In the genomic region with DNA sequence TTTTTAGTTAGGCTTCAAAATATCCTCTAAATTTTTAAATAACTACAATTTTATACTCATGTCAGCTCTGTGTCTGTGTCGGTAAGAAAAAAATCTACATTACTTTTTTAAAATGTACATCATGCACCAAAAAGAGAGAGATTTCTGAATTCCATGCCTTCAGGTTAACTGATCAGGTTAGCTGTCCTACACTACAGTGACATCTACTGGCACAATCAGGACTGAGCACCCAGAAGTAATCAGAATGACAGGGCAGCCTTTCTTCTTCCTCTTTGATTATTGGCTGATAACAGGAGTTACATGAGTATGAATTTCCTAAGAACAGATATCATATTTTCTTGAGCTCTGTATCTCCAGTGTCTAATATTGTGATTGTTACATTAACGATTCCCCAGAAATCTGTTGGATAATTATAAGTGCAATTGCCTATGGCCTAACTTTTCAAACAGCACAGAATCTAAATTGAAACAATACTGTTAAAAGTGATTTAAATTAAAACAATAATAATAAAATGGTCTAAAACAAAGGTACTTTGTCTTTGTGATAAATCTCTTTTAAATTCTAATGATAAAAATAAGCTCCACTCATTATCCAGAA, we compare ENCODE assay signal across 8 cellular contexts. TPM values are rescaled to one million over a fixed set of nuclear protein-coding genes. Genes with fewer than 3 reads are reported as not detected.
DNase-seq lines count a peak whose midpoint lies in the region; ATAC-seq, FAIRE-seq and TF ChIP-seq lines count a peak whose summit lies in the region.

No MANE protein-coding gene starts in this region.

- no peak overlapping the region for H3K27ac ChIP-seq in CD4-positive, CD25-positive, alpha-beta regulatory T cell (ENCODE audit: insufficient read depth, low read length, poor library complexity, severe bottlenecking)
- H3K27ac ChIP-seq in PC-3 (ENCODE audit: low read length), result no peak overlapping the region
- H3K27ac ChIP-seq in parathyroid adenoma, result no peak overlapping the region

- H3K36me3 Mint-ChIP-seq in CD4-positive, CD25-positive, alpha-beta regulatory T cell, result no peaks in the 10 kb centered on the region
- no peaks in the 10 kb centered on the region for H3K36me3 Mint-ChIP-seq in activated T-helper 17 cell treated with anti-CD3 and anti-CD28 coated beads, Interleukin-2, amount 50 U/mL, for 72 hours (ENCODE audit: low read depth)

- H3K79me2 ChIP-seq in PC-3 (ENCODE audit: low read length) (no peaks in the 10 kb centered on the region), parathyroid adenoma (no peaks in the 10 kb centered on the region)

- no peaks in the 10 kb centered on the region for H3K9me2 ChIP-seq in PC-3 (replicated peaks; ENCODE audit: low read length)

- peaks cover 7% of the 10 kb centered on the region for H3K27me3 ChIP-seq in CD4-positive, CD25-positive, alpha-beta regulatory T cell (ENCODE audit: control insufficient read depth, insufficient read depth, low read length)
- H3K27me3 ChIP-seq in PC-3 (ENCODE audit: low read length), result no peaks in the 10 kb centered on the region
- H3K27me3 ChIP-seq in parathyroid adenoma (ENCODE audit: control insufficient read depth, insufficient read depth, low read length), result no peaks in the 10 kb centered on the region

- no peak overlapping the region for H3K4me3 ChIP-seq in CD4-positive, CD25-positive, alpha-beta regulatory T cell (ENCODE audit: low read depth, low read length)
- H3K4me3 ChIP-seq in PC-3 (ENCODE audit: low read length) (no peak overlapping the region), parathyroid adenoma (ENCODE audit: low read depth, low read length) (no peak overlapping the region)

- H2AFZ ChIP-seq in PC-3 (ENCODE audit: low read length), result no peak overlapping the region
- no peak overlapping the region for H2AFZ ChIP-seq in parathyroid adenoma

- POLR2A ChIA-PET in PC-3 (lab: Charles Lee; ENCODE audit: unreplicated experiment), result interaction anchor here (0.7 kb wide), 1 partner anchor 40 kb away, joined by 3 read pairs; no protein-coding TSS in a partner anchor

- peak; percentile 95 for TF ChIP-seq CTCF in PC-3 (conservative IDR thresholded peaks at IDR 0.05; ENCODE audit: low read depth, low read length)
- TF ChIP-seq CTCF in parathyroid adenoma (IDR thresholded peaks at IDR 0.05), result peak; percentile 91

- no peaks in the 10 kb centered on the region for H3F3A ChIP-seq in PC-3 (ENCODE audit: low read length, unreplicated experiment)

- H3K4me1 ChIP-seq in CD4-positive, CD25-positive, alpha-beta regulatory T cell (ENCODE audit: control insufficient read depth, insufficient read depth, low read length, poor library complexity, severe bottlenecking), result no peaks in the 10 kb centered on the region
- H3K4me1 ChIP-seq in PC-3 (ENCODE audit: insufficient read depth, low read length), result no peaks in the 10 kb centered on the region
- H3K4me1 ChIP-seq in parathyroid adenoma, result no peaks in the 10 kb centered on the region

- no peak overlapping the region for H3K27ac Mint-ChIP-seq in CD4-positive, CD25-positive, alpha-beta regulatory T cell
- H3K27ac Mint-ChIP-seq in activated T-helper 17 cell treated with anti-CD3 and anti-CD28 coated beads, Interleukin-2, amount 50 U/mL, for 72 hours, result no peak overlapping the region

- no peaks in the 10 kb centered on the region for H3K9me3 ChIP-seq in CD4-positive, CD25-positive, alpha-beta regulatory T cell (ENCODE audit: control insufficient read depth in 2 of 2, low read length in 2 of 2)
- H3K9me3 ChIP-seq in PC-3 (ENCODE audit: low read length) (no peaks in the 10 kb centered on the region), parathyroid adenoma (ENCODE audit: control insufficient read depth, low read length) (no peaks in the 10 kb centered on the region)

- ATAC-seq in CD4-positive, CD25-positive, alpha-beta regulatory T cell (ENCODE audit: low read depth in 2 of 2), result peak; percentile 93 to 95
- peak; percentile 78 for ATAC-seq in GM19372 (IDR thresholded peaks at IDR 0.05; ENCODE audit: low read depth, unreplicated experiment)
- ATAC-seq in PC-3, result peak; percentile 93
- ATAC-seq in activated T-helper 17 cell treated with anti-CD3 and anti-CD28 coated beads, Interleukin-2, amount 50 U/mL, for 72 hours (replicated peaks), result peak; percentile 89
- ATAC-seq in HG02623 (IDR thresholded peaks at IDR 0.05; ENCODE audit: unreplicated experiment), result no peak

- H3K4me2 ChIP-seq in PC-3 (ENCODE audit: low read length) (no peak overlapping the region), parathyroid adenoma (ENCODE audit: low read length) (no peak overlapping the region)

- BruUV-seq in PC-3 (replicated peaks; lab: Mats Ljungman, UMichigan), result no TSS peak

- H3K4me1 Mint-ChIP-seq in CD4-positive, CD25-positive, alpha-beta regulatory T cell, result no peaks in the 10 kb centered on the region
- H3K4me1 Mint-ChIP-seq in activated T-helper 17 cell treated with anti-CD3 and anti-CD28 coated beads, Interleukin-2, amount 50 U/mL, for 72 hours, result peaks cover 6% of the 10 kb centered on the region

- no peaks in the 10 kb centered on the region for H3K36me3 ChIP-seq in CD4-positive, CD25-positive, alpha-beta regulatory T cell (ENCODE audit: control insufficient read depth, insufficient read depth, low read length)
- H3K36me3 ChIP-seq in PC-3 (ENCODE audit: low read depth, low read length), result no peaks in the 10 kb centered on the region
- no peaks in the 10 kb centered on the region for H3K36me3 ChIP-seq in parathyroid adenoma (ENCODE audit: control insufficient read depth, insufficient read depth, low read length)

- H3K9ac ChIP-seq in PC-3 (ENCODE audit: low read length) (no peak overlapping the region), parathyroid adenoma (no peak overlapping the region)

- no peak overlapping the region for H3K4me3 Mint-ChIP-seq in CD4-positive, CD25-positive, alpha-beta regulatory T cell
- H3K4me3 Mint-ChIP-seq in activated T-helper 17 cell treated with anti-CD3 and anti-CD28 coated beads, Interleukin-2, amount 50 U/mL, for 72 hours, result no peak overlapping the region

- H4K20me1 ChIP-seq in PC-3 (ENCODE audit: low read length), result no peaks in the 10 kb centered on the region

- no peaks in the 10 kb centered on the region for H3K9me3 Mint-ChIP-seq in CD4-positive, CD25-positive, alpha-beta regulatory T cell
- H3K9me3 Mint-ChIP-seq in activated T-helper 17 cell treated with anti-CD3 and anti-CD28 coated beads, Interleukin-2, amount 50 U/mL, for 72 hours, result no peaks in the 10 kb centered on the region

- CTCF ChIA-PET in PC-3 (lab: Charles Lee), result interaction anchor here (0.6 to 0.8 kb wide), 2 partner anchors 75 to 329 kb away, joined by 3 to 5 read pairs; a partner anchor contains a TSS

- H3K27me3 Mint-ChIP-seq in CD4-positive, CD25-positive, alpha-beta regulatory T cell, result peaks cover 14% of the 10 kb centered on the region
- H3K27me3 Mint-ChIP-seq in activated T-helper 17 cell treated with anti-CD3 and anti-CD28 coated beads, Interleukin-2, amount 50 U/mL, for 72 hours, result no peaks in the 10 kb centered on the region

- intact Hi-C loops in PC-3 (cut with micrococcal nuclease), result loop anchor here (1.0 to 5.0 kb wide), 9 partner anchors 41 to 533 kb away; a partner anchor contains a TSS

- DNase-seq in CD4-positive, CD25-positive, alpha-beta regulatory T cell, result peak; percentile 35 to 83 (median 71)
- peak; percentile 34 for DNase-seq in HuH-7.5 (ENCODE audit: low spot score)
- DNase-seq in PC-3, result peak; percentile 81
- DNase-seq in frontal cortex (ENCODE audit: low spot score in 2 of 2), result peak; percentile 44 to 49

- peak; percentile 89 for FAIRE-seq in frontal cortex (lab: Jason Lieb, UNC)

RNA-seq across cellular contexts. Expression of a gene that starts 41.8 kb away (rescaled TPM):
- 38.6 TPM for total RNA-seq in CD4-positive, CD25-positive, alpha-beta regulatory T cell
- 10 to 100 TPM; 12.8 to 19.7 (median 15.5) TPM for polyA plus RNA-seq in CD4-positive, CD25-positive, alpha-beta regulatory T cell
- total RNA-seq in PC-3 (2014; rRNA removed) (15.0 and 15.5 TPM in 2 replicates), frontal cortex (86.4 TPM)
- 10 to 100 TPM; 20.2 to 41.1 TPM for total RNA-seq in activated T-helper 17 cell treated with anti-CD3 and anti-CD28 coated beads, Interleukin-2, amount 50 U/mL, for 72 hours

RNA-seq across cellular contexts. Expression of a gene that starts 49.9 kb away (rescaled TPM):
- total RNA-seq in CD4-positive, CD25-positive, alpha-beta regulatory T cell, result 19.7 TPM
- 10 to 100 TPM; 24.8 to 32.4 (median 27.5) TPM for polyA plus RNA-seq in CD4-positive, CD25-positive, alpha-beta regulatory T cell
- total RNA-seq in PC-3 (2014; rRNA removed) (31.1 and 34.9 TPM in 2 replicates), frontal cortex (110 TPM)
- total RNA-seq in activated T-helper 17 cell treated with anti-CD3 and anti-CD28 coated beads, Interleukin-2, amount 50 U/mL, for 72 hours, result 10 to 100 TPM; 15.0 to 19.4 TPM
